ENCODE assay signal across 9 cellular contexts in genomic region chr3:68103811-68104210, GRCh38.
"Had no signal": no experiment of that assay in that cellular context is flagged by ENCODE, and none has a peak within 500 bp of the region (broad histone marks: within the 10 kb centered on the region; RNA-seq: fewer than 3 reads in every experiment).

No MANE protein-coding gene starts in this region.

- H3K27ac ChIP-seq: GM23248, HL-60 had no signal

- ATAC-seq: HCT116, HepG2 had no signal

- H3K36me3 ChIP-seq: HAP-1 had no signal

- H3K4me3 ChIP-seq: GM23248, HAP-1 had no signal

- H3K4me1 ChIP-seq: HAP-1 had no signal

- H3K9ac ChIP-seq: GM23248 had no signal

- DNase-seq: GM23248, GOT3, H7, HFFc6, KBM-7 had no signal
